18 cellular contexts compared by ENCODE assay signal in genomic region chr12:102438823-102439205, GRCh38. TPM values are rescaled to one million over a fixed set of nuclear protein-coding genes. Genes with fewer than 3 reads are reported as not detected.
"Had no signal": no experiment of that assay in that cellular context is flagged by ENCODE, and none has a peak within 500 bp of the region (broad histone marks: within the 10 kb centered on the region; RNA-seq: fewer than 3 reads in every experiment).

No MANE protein-coding gene starts in this region.

- ATAC-seq: effector memory CD8-positive, alpha-beta T cell; gastroesophageal sphincter; lower lobe of right lung; pancreas; stimulated activated effector memory CD8-positive, alpha-beta T cell treated with anti-CD3 and anti-CD28 coated beads, Interleukin-12 subunit alpha, Interleukin-12 subunit beta, amount 100 ng/mL, for 72 hours had no signal

- H3K4me1 ChIP-seq: adrenal gland, lower lobe of right lung had no signal

- H3K36me3 Mint-ChIP-seq: activated naive CD4-positive, alpha-beta T cell treated with anti-CD3 and anti-CD28 coated beads, Interleukin-2, amount 50 U/mL, for 24 hours; naive B cell; stimulated activated effector memory CD8-positive, alpha-beta T cell treated with anti-CD3 and anti-CD28 coated beads, Interleukin-12 subunit alpha, Interleukin-12 subunit beta, amount 100 ng/mL, for 72 hours had no signal

- H3K27ac Mint-ChIP-seq: activated naive CD4-positive, alpha-beta T cell treated with anti-CD3 and anti-CD28 coated beads, Interleukin-2, amount 50 U/mL, for 24 hours; effector memory CD8-positive, alpha-beta T cell; naive B cell; stimulated activated effector memory CD8-positive, alpha-beta T cell treated with anti-CD3 and anti-CD28 coated beads, Interleukin-12 subunit alpha, Interleukin-12 subunit beta, amount 100 ng/mL, for 72 hours had no signal

- DNase-seq: activated CD4-positive, CD25-positive, alpha-beta regulatory T cell treated with anti-CD3 and anti-CD28 coated beads, Interleukin-2, amount 50 U/mL, for 72 hours; activated effector memory CD4-positive, alpha-beta T cell treated with Interleukin-2 at 50 U/mL for 16 hours; adrenal gland; brain microvascular endothelial cell; cortex of kidney; effector memory CD8-positive, alpha-beta T cell; heart right ventricle; left cardiac atrium; lower lobe of right lung; naive B cell; pancreas; T-helper 1 cell had no signal

- H3K4me1 Mint-ChIP-seq: activated naive CD4-positive, alpha-beta T cell treated with anti-CD3 and anti-CD28 coated beads, Interleukin-2, amount 50 U/mL, for 24 hours; central memory CD8-positive, alpha-beta T cell; naive B cell; stimulated activated effector memory CD8-positive, alpha-beta T cell treated with anti-CD3 and anti-CD28 coated beads, Interleukin-12 subunit alpha, Interleukin-12 subunit beta, amount 100 ng/mL, for 72 hours had no signal

- H3K27me3 ChIP-seq: adrenal gland, brain microvascular endothelial cell, gastroesophageal sphincter, pancreas had no signal

- H3K27ac ChIP-seq: adrenal gland, brain microvascular endothelial cell, epithelial cell of prostate, lower lobe of right lung, pancreas had no signal

- H3K9me3 Mint-ChIP-seq: activated naive CD4-positive, alpha-beta T cell treated with anti-CD3 and anti-CD28 coated beads, Interleukin-2, amount 50 U/mL, for 24 hours; central memory CD8-positive, alpha-beta T cell; effector memory CD8-positive, alpha-beta T cell; naive B cell; stimulated activated effector memory CD8-positive, alpha-beta T cell treated with anti-CD3 and anti-CD28 coated beads, Interleukin-12 subunit alpha, Interleukin-12 subunit beta, amount 100 ng/mL, for 72 hours had no signal

- H3K4me3 ChIP-seq: adrenal gland, gastroesophageal sphincter, heart right ventricle, lower lobe of right lung, pancreas had no signal

- H3K36me3 ChIP-seq: adrenal gland, brain microvascular endothelial cell, gastroesophageal sphincter, heart right ventricle, lower lobe of right lung, pancreas had no signal

- H3K4me3 Mint-ChIP-seq: activated naive CD4-positive, alpha-beta T cell treated with anti-CD3 and anti-CD28 coated beads, Interleukin-2, amount 50 U/mL, for 24 hours; central memory CD8-positive, alpha-beta T cell; effector memory CD8-positive, alpha-beta T cell; naive B cell; stimulated activated effector memory CD8-positive, alpha-beta T cell treated with anti-CD3 and anti-CD28 coated beads, Interleukin-12 subunit alpha, Interleukin-12 subunit beta, amount 100 ng/mL, for 72 hours had no signal

- H3K9me3 ChIP-seq: adrenal gland, gastroesophageal sphincter, lower lobe of right lung, pancreas had no signal

RNA-seq across cellular contexts. Expression of gene IGF1, which starts 41.5 kb away (rescaled TPM):
- total RNA-seq: mononuclear cell had no signal
